In genomic region chr7:157044943-157045660, GRCh38 we compare ENCODE assay signal across 2 cellular contexts.
TF ChIP-seq lines count a peak whose summit lies in the region.

No MANE protein-coding gene starts in this region.

TF ChIP-seq in HEK293T, 16 proteins besides CTCF, POLR2A, EP300 and RAD21:
- TF ChIP-seq, protein P1, sequence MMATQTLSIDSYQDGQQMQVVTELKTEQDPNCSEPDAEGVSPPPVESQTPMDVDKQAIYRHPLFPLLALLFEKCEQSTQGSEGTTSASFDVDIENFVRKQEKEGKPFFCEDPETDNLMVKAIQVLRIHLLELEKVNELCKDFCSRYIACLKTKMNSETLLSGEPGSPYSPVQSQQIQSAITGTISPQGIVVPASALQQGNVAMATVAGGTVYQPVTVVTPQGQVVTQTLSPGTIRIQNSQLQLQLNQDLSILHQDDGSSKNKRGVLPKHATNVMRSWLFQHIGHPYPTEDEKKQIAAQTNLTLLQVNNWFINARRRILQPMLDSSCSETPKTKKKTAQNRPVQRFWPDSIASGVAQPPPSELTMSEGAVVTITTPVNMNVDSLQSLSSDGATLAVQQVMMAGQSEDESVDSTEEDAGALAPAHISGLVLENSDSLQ (IDR thresholded peaks at IDR 0.05) = peak; percentile 91
- no peak for TF ChIP-seq SUZ12 (IDR thresholded peaks at IDR 0.05)
TF ChIP-seq in HEK293T: peak in this region for 1.

TF ChIP-seq in K562, 482 proteins besides CTCF, POLR2A, EP300 and RAD21 (continued from another document):
- TF ChIP-seq AFF4 (CRISPR knock-in tag; IDR thresholded peaks at IDR 0.05) = no peak
- TF ChIP-seq ZBTB8A (IDR thresholded peaks at IDR 0.05; ENCODE audit: partially characterized antibody) = no peak
- no peak for TF ChIP-seq ZNF75A (CRISPR knock-in tag; IDR thresholded peaks at IDR 0.05)
- TF ChIP-seq AFF1 (IDR thresholded peaks at IDR 0.05; ENCODE audit: low read depth in 1 of 2, partially characterized antibody in 2 of 2) = no peak
- TF ChIP-seq ZNF764 (CRISPR knock-in tag; IDR thresholded peaks at IDR 0.05; ENCODE audit: low read depth) = no peak
- no peak for TF ChIP-seq TEAD1 (CRISPR knock-in tag; IDR thresholded peaks at IDR 0.05)
- TF ChIP-seq MEIS2 (IDR thresholded peaks at IDR 0.05; ENCODE audit: partially characterized antibody) = peak; percentile 39
- no peak for TF ChIP-seq NBN (IDR thresholded peaks at IDR 0.05; ENCODE audit: low read depth)
- no peak for TF ChIP-seq SRF (CRISPR knock-in tag; IDR thresholded peaks at IDR 0.05)
- TF ChIP-seq CBFB (CRISPR knock-in tag; IDR thresholded peaks at IDR 0.05) = 0 out of 2 replicates have a peak, but pooled peaks have one; percentile 43
- TF ChIP-seq TCF3 (CRISPR knock-in tag; IDR thresholded peaks at IDR 0.05) = no peak
- no peak for TF ChIP-seq MYBL2 (IDR thresholded peaks at IDR 0.05; ENCODE audit: low read depth)
- TF ChIP-seq MYBL2 (CRISPR knock-in tag; IDR thresholded peaks at IDR 0.05; ENCODE audit: borderline replicate concordance) = 0 out of 2 replicates have a peak, but pooled peaks have one; percentile 39
- no peak for TF ChIP-seq STAT5B (CRISPR knock-in tag; IDR thresholded peaks at IDR 0.05)
- no peak for TF ChIP-seq PTRF (tag; IDR thresholded peaks at IDR 0.05)
- TF ChIP-seq EZH2 (IDR thresholded peaks at IDR 0.05; ENCODE audit: borderline replicate concordance, low read depth, low read length) = peak; percentile 60
